9 cellular contexts compared by ENCODE assay signal in the genomic region with DNA sequence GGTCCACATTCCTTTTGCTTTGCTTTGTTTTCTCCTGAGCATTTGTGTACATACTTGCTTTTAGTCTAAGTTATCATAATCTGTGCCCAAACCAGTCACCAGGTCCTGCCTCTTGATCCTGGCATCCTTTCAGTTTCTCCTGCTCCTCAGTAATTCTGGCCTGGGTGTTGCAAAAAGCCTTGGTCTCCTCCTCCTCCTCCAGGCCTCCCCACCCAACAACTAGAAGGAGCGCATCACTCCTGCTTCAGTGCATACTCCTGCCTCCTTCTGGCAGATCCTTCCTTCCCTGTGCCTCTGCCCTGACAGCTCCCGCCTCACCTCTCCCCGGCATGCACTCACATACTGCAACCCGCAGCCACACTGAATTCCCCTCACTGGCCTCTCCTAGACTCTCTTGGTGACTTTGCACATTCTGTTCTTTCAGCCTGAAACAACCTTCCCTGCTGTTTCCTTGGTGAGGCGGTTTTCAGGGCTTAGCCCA. TPM values are rescaled to one million over a fixed set of nuclear protein-coding genes. Genes with fewer than 3 reads are reported as not detected.
A peak's percentile ranks its signal among the peaks of the same experiment; 100 is the strongest.
DNase-seq lines count a peak whose midpoint lies in the region; ATAC-seq and TF ChIP-seq lines count a peak whose summit lies in the region.
"Had no signal": no experiment of that assay in that cellular context is flagged by ENCODE, and none has a peak within 500 bp of the region (broad histone marks: within the 10 kb centered on the region; RNA-seq: fewer than 3 reads in every experiment).

No MANE protein-coding gene starts in this region.

- H2AFZ ChIP-seq in PC-3 (ENCODE audit: low read length) = no peak overlapping the region

- peak overlapping the region; percentile 83; the same call in 1 of the 2 replicates for H3K4me2 ChIP-seq in PC-3 (ENCODE audit: low read length)

- TF ChIP-seq CTCF in PC-3 (conservative IDR thresholded peaks at IDR 0.05; ENCODE audit: low read depth, low read length) (peak; percentile 41; the same call in 1 of the 2 replicates), fibroblast of mammary gland (conservative IDR thresholded peaks at IDR 0.05; ENCODE audit: control insufficient read depth, insufficient read depth, low read depth, low read length) (peak; percentile 32)

- H3K79me2 ChIP-seq in PC-3 (ENCODE audit: low read length) = peaks cover 30% of the 10 kb centered on the region

- no peaks in the 10 kb centered on the region for H4K20me1 ChIP-seq in PC-3 (ENCODE audit: low read length)

- no peak overlapping the region for H3K27ac ChIP-seq in PC-3 (ENCODE audit: low read length)
- peak overlapping the region; percentile 64 for H3K27ac ChIP-seq in muscle layer of duodenum (ENCODE audit: low read length)

- DNase-seq in ACHN (peak; percentile 37), PC-3 (peak; percentile 46), fibroblast of mammary gland (ENCODE audit: low read depth) (peak; percentile 51), NCI-H2171 (lab: John Stamatoyannopoulos, UW) (no peak)
- DNase-seq: activated CD8-positive, alpha-beta T cell treated with anti-CD3 and anti-CD28 coated beads for 36 hours had no signal

- H3K36me3 ChIP-seq in PC-3 (ENCODE audit: low read depth, low read length) = no peaks in the 10 kb centered on the region
- no peaks in the 10 kb centered on the region for H3K36me3 ChIP-seq in muscle layer of duodenum (ENCODE audit: control insufficient read depth in 1 of 2, insufficient read depth in 2 of 2, low read length in 2 of 2)

- H3K9ac ChIP-seq in PC-3 (ENCODE audit: low read length) = no peak overlapping the region

- no TSS peak for BruUV-seq in PC-3 (replicated peaks; lab: Mats Ljungman, UMichigan)

- POLR2A ChIA-PET in PC-3 (lab: Charles Lee; ENCODE audit: unreplicated experiment) = no interaction called here

- no peaks in the 10 kb centered on the region for H3K9me2 ChIP-seq in PC-3 (replicated peaks; ENCODE audit: low read length)

- H3K4me1 ChIP-seq in PC-3 (ENCODE audit: insufficient read depth, low read length) = peaks cover 15% of the 10 kb centered on the region; the same call in 1 of the 2 replicates
- H3K4me1 ChIP-seq in muscle layer of duodenum (ENCODE audit: control insufficient read depth in 1 of 2, insufficient read depth in 2 of 2, low read length in 2 of 2) = peaks cover 3 to 35% of the 10 kb centered on the region in 2 donors

- H3K9me3 ChIP-seq in PC-3 (ENCODE audit: low read length) (no peaks in the 10 kb centered on the region), muscle layer of duodenum (ENCODE audit: control insufficient read depth in 1 of 2, low read length in 2 of 2) (no peaks in the 10 kb centered on the region)

- no peak overlapping the region for H3K4me3 ChIP-seq in PC-3 (ENCODE audit: low read length)
- H3K4me3 ChIP-seq in fibroblast of mammary gland (ENCODE audit: control insufficient read depth, low read depth, low read length) = no peak overlapping the region
- H3K4me3 ChIP-seq in muscle layer of duodenum (ENCODE audit: low read depth in 1 of 2, low read length in 2 of 2) = peak overlapping the region in 1 of 2 donors; percentile 81

- CTCF ChIA-PET in PC-3 (lab: Charles Lee) = no interaction called here

- intact Hi-C loops in PC-3 (cut with micrococcal nuclease) = no loop called here

- H3K27me3 ChIP-seq in PC-3 (ENCODE audit: low read length) (no peaks in the 10 kb centered on the region), muscle layer of duodenum (ENCODE audit: low read depth, low read length) (no peaks in the 10 kb centered on the region)

- ATAC-seq in PC-3 (no peak; the same call in 1 of the 2 replicates), HG03135 (IDR thresholded peaks at IDR 0.05; ENCODE audit: unreplicated experiment) (no peak), GM19023 (IDR thresholded peaks at IDR 0.05; ENCODE audit: unreplicated experiment) (no peak), GM18867 (IDR thresholded peaks at IDR 0.05; ENCODE audit: unreplicated experiment) (no peak)
- ATAC-seq: activated CD8-positive, alpha-beta T cell treated with anti-CD3 and anti-CD28 coated beads for 36 hours had no signal

- in situ Hi-C loops in ACHN (cut with HindIII; ENCODE audit: low pct_ligation_motif_present, low pct_unique_long_range_greater_than_20kb, low sequenced_read_pairs) = loop anchor here (25.0 kb wide), 1 partner anchor 126 kb away; no protein-coding TSS in a partner anchor

- no peaks in the 10 kb centered on the region for H3F3A ChIP-seq in PC-3 (ENCODE audit: low read length, unreplicated experiment)

RNA-seq across cellular contexts. Expression of a gene that starts 2.3 kb away (rescaled TPM):
- 8.9 and 10.6 TPM in 2 replicates for total RNA-seq in PC-3 (2014; rRNA removed)
- total RNA-seq: activated CD8-positive, alpha-beta T cell treated with anti-CD3 and anti-CD28 coated beads for 36 hours had no signal

RNA-seq across cellular contexts. Expression of a gene that starts 34.4 kb away (rescaled TPM):
- 29.4 and 39.3 TPM in 2 replicates for total RNA-seq in PC-3 (2014; rRNA removed)

RNA-seq across cellular contexts. Expression of a gene that starts 58.2 kb away (rescaled TPM):
- 296 and 325 TPM in 2 replicates for total RNA-seq in PC-3 (2014; rRNA removed)
